In the genomic region with DNA sequence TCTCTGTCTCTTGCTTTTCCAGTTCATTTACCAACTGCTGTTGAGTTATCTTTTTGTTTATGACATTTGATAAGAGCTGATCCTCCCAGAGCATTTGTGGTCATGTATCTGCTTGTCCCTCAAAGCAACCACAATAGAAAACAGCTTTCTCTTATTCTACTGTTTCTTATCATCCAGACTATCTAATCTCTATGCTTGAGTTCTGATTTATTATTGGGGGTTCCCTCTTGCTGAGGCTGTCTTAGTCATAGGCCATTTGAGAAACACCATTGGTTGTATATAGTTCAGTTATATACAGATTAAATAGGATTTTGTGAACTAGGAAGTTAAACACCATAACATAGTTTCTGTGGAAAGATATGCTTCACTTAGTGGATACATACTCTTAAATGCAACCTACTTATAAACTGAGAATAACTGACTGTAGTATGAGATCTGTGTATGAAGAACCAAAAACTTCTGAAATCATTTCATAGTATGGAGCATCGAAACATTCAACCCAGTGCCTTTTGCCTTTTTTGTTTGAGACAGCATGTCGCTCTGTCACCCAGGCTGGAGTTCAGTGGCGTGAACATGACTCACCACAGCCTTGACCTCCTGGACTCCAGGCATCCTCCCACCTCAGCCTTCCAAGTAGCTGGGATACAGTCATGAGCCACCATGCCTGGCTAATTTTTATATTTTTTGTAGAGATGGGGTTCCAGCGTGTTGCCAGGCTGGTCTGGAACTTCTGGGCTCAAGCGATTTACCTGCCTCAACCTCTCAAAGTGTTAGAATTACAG, we compare ENCODE assay signal across 10 cellular contexts.
DNase-seq lines count a peak whose midpoint lies in the region; ATAC-seq and TF ChIP-seq lines count a peak whose summit lies in the region.
"Had no signal": no experiment of that assay in that cellular context is flagged by ENCODE, and none has a peak within 500 bp of the region (broad histone marks: within the 10 kb centered on the region; RNA-seq: fewer than 3 reads in every experiment).

No MANE protein-coding gene starts in this region.

- ATAC-seq in right lobe of liver: peak; percentile 21 to 96 (median 70)
- no peak for ATAC-seq in GM19395 (IDR thresholded peaks at IDR 0.05; ENCODE audit: unreplicated experiment)
- ATAC-seq: Panc1 had no signal

- TF ChIP-seq EP300 in tibial nerve (IDR thresholded peaks at IDR 0.05): no peak

- DNase-seq in ACHN (peak; percentile 59), HT1080 (ENCODE audit: low read depth) (peak; percentile 40), amniotic epithelial cell (ENCODE audit: low read depth) (peak; percentile 95), right lobe of liver (peak in 1 of 3 donors; percentile 28), tibial nerve (ENCODE audit: low spot score in 2 of 2) (no peak), RPMI8226 (no peak), left ventricle myocardium inferior (no peak)
- DNase-seq: NCI-H1105 treated with DMSO at 0.1 percent for 48 hours had no signal

- no peak overlapping the region for H3K4me3 ChIP-seq in right lobe of liver
- H3K4me3 ChIP-seq in tibial nerve: no peak overlapping the region
- H3K4me3 ChIP-seq in left ventricle myocardium inferior: no peak overlapping the region

- in situ Hi-C loops in ACHN (cut with HindIII; ENCODE audit: low pct_ligation_motif_present, low pct_unique_long_range_greater_than_20kb, low sequenced_read_pairs): no loop called here

- intact Hi-C loops in right lobe of liver (cut with DNase I): no loop called here
- intact Hi-C loops in left ventricle myocardium inferior (cut with micrococcal nuclease): no loop called here

- H3K9me3 ChIP-seq in right lobe of liver (no peaks in the 10 kb centered on the region), tibial nerve (no peaks in the 10 kb centered on the region), left ventricle myocardium inferior (replicated peaks) (no peaks in the 10 kb centered on the region)

- TF ChIP-seq POLR2A in right lobe of liver (IDR thresholded peaks at IDR 0.05) (no peak), tibial nerve (IDR thresholded peaks at IDR 0.05) (no peak)

- no peaks in the 10 kb centered on the region for H3K36me3 ChIP-seq in right lobe of liver
- no peaks in the 10 kb centered on the region for H3K36me3 ChIP-seq in tibial nerve
- H3K36me3 ChIP-seq in left ventricle myocardium inferior: no peaks in the 10 kb centered on the region

- TF ChIP-seq CTCF in right lobe of liver (IDR thresholded peaks at IDR 0.05) (no peak), tibial nerve (IDR thresholded peaks at IDR 0.05) (no peak), left ventricle myocardium inferior (IDR thresholded peaks at IDR 0.05; ENCODE audit: borderline replicate concordance) (no peak)

- H3K4me1 ChIP-seq in right lobe of liver (peaks cover 0 to 4% (median 0%) of the 10 kb centered on the region in 4 donors), tibial nerve (peaks cover 0 to 22% (median 7%) of the 10 kb centered on the region in 4 donors), left ventricle myocardium inferior (peaks cover 22% of the 10 kb centered on the region)

- WGBS in right lobe of liver (ENCODE audit: insufficient coverage, low coverage, low lambda C conversion rate, missing lambda C conversion rate): 83% methylated on average over 3 of the region's 5 CpGs
- WGBS in tibial nerve, 2 donors: 73 to 88% methylated on average over 5 of the region's 5 CpGs

- no peaks in the 10 kb centered on the region for H3K27me3 ChIP-seq in right lobe of liver
- no peaks in the 10 kb centered on the region for H3K27me3 ChIP-seq in tibial nerve
- no peaks in the 10 kb centered on the region for H3K27me3 ChIP-seq in left ventricle myocardium inferior (ENCODE audit: low read depth)

- H3K27ac ChIP-seq in right lobe of liver (no peak overlapping the region), tibial nerve (no peak overlapping the region), left ventricle myocardium inferior (replicated peaks) (no peak overlapping the region)

Comparison
In these comparisons a context has a peak if more than half of its experiments do, and no peak if none do; other contexts are left out.
1. DNase-seq: peak in ACHN (single experiment), HT1080 (single experiment) and amniotic epithelial cell (single experiment); none in tibial nerve (0 of 2), RPMI8226 (single experiment) and left ventricle myocardium inferior (single experiment).